ENCODE assay signal across 23 cellular contexts in genomic region chr3:14518432-14518802, GRCh38. TPM values are rescaled to one million over a fixed set of nuclear protein-coding genes. Genes with fewer than 3 reads are reported as not detected.
DNase-seq lines count a peak whose midpoint lies in the region; ATAC-seq and TF ChIP-seq lines count a peak whose summit lies in the region.
"Had no signal": no experiment of that assay in that cellular context is flagged by ENCODE, and none has a peak within 500 bp of the region (broad histone marks: within the 10 kb centered on the region; RNA-seq: fewer than 3 reads in every experiment).

No MANE protein-coding gene starts in this region.

- H3K27me3 Mint-ChIP-seq in chondrocyte (ENCODE audit: low read depth) (peaks cover 7% of the 10 kb centered on the region), MCF 10A (ENCODE audit: insufficient read depth, unreplicated experiment) (peaks cover 25% of the 10 kb centered on the region)

- no peaks in the 10 kb centered on the region for H3K36me3 ChIP-seq in HEK293 (ENCODE audit: control insufficient read depth in 2 of 2, insufficient read depth in 1 of 2, low read length in 2 of 2)
- H3K36me3 ChIP-seq: HAP-1 had no signal

- H3K9me3 ChIP-seq in HEK293 (ENCODE audit: control insufficient read depth, insufficient read depth, low read depth, low read length) = no peaks in the 10 kb centered on the region
- H3K9me3 ChIP-seq: HAP-1 had no signal

- intact Hi-C loops in cardiac septum (cut with DNase I) (no loop called here), left ventricle myocardium superior (cut with micrococcal nuclease) (no loop called here), sciatic nerve (cut with DNase I) (no loop called here), MCF 10A (cut with micrococcal nuclease) (no loop called here)

- no TSS peak for BruUV-seq in MCF 10A (replicated peaks; lab: Mats Ljungman, UMichigan)

- DNase-seq in cardiac septum (ENCODE audit: low spot score) = peak; percentile 46
- DNase-seq in left ventricle myocardium superior = no peak
- DNase-seq in chondrocyte (ENCODE audit: low spot score) = peak; percentile 76
- peak; percentile 41 for DNase-seq in sciatic nerve (ENCODE audit: low spot score)
- no peak for DNase-seq in MCF 10A (ENCODE audit: unreplicated experiment)
- DNase-seq: AML-193; C1 segment of cervical spinal cord; CD8-positive, alpha-beta T cell; GM23248; KBM-7; NCI-H1105; NCI-H2081; NCI-H2171 treated with DMSO at 0.1 percent for 48 hours; NCI-H524 treated with DMSO at 0.1 percent for 48 hours; NCI-H82; SHP77 treated with DMSO at 0.1 percent for 48 hours had no signal

- POLR2A ChIA-PET in HEK293 (lab: Yijun Ruan, JAX) (no interaction called here), MCF 10A (lab: Yijun Ruan, JAX) (no interaction called here)

- CTCF ChIA-PET in HEK293 (lab: Yijun Ruan, JAX) (interaction anchor here (0.7 to 2.3 kb wide), 3 partner anchors 10 to 315 kb away, joined by 3 to 7 read pairs (median 5); no protein-coding TSS in a partner anchor), MCF 10A (lab: Yijun Ruan, JAX) (interaction anchor here (0.6 to 3.4 kb wide), 4 partner anchors 10 to 402 kb away, joined by 3 to 27 read pairs (median 4); no protein-coding TSS in a partner anchor)

- H3K9me3 Mint-ChIP-seq in chondrocyte (ENCODE audit: low read depth) = no peaks in the 10 kb centered on the region
- H3K9me3 Mint-ChIP-seq in MCF 10A (ENCODE audit: unreplicated experiment) = no peaks in the 10 kb centered on the region
- H3K9me3 Mint-ChIP-seq: CD8-positive, alpha-beta T cell had no signal

- no peaks in the 10 kb centered on the region for H3K4me1 ChIP-seq in HEK293 (ENCODE audit: control insufficient read depth, insufficient read depth, low read length)
- H3K4me1 ChIP-seq: HAP-1 had no signal

- H3K27ac ChIP-seq in HEK293 (ENCODE audit: extremely low read depth, low read depth, low read length) = no peak overlapping the region
- H3K27ac ChIP-seq: GM23248, SK-N-MC had no signal

- H3K4me3 ChIP-seq in HEK293 (ENCODE audit: low read depth, low read length) = no peak overlapping the region
- H3K4me3 ChIP-seq: GM23248, HAP-1, SK-N-MC had no signal

- ATAC-seq in left ventricle myocardium superior (no peak), sciatic nerve (no peak), HG02973 (IDR thresholded peaks at IDR 0.05; ENCODE audit: unreplicated experiment) (no peak)
- ATAC-seq: CD8-positive, alpha-beta T cell had no signal

- TF ChIP-seq CTCF in HEK293 (tag by site-specific recombination; IDR thresholded peaks at IDR 0.05) (no peak), chondrocyte (IDR thresholded peaks at IDR 0.05) (no peak), MCF 10A (IDR thresholded peaks at IDR 0.05; ENCODE audit: unreplicated experiment) (no peak)

- H3K4me1 Mint-ChIP-seq in chondrocyte (ENCODE audit: low read depth) (no peaks in the 10 kb centered on the region), MCF 10A (ENCODE audit: insufficient read depth, unreplicated experiment) (no peaks in the 10 kb centered on the region)

- H3K27ac Mint-ChIP-seq in chondrocyte (ENCODE audit: unreplicated experiment) (no peak overlapping the region), MCF 10A (ENCODE audit: low read depth, unreplicated experiment) (no peak overlapping the region)
- H3K27ac Mint-ChIP-seq: CD8-positive, alpha-beta T cell had no signal

- H3K36me3 Mint-ChIP-seq in chondrocyte (ENCODE audit: low read depth) (no peaks in the 10 kb centered on the region), MCF 10A (ENCODE audit: insufficient read depth, unreplicated experiment) (no peaks in the 10 kb centered on the region)
- H3K36me3 Mint-ChIP-seq: CD8-positive, alpha-beta T cell had no signal

- H3K4me3 Mint-ChIP-seq in chondrocyte (ENCODE audit: unreplicated experiment) = no peak overlapping the region
- no peak overlapping the region for H3K4me3 Mint-ChIP-seq in MCF 10A (ENCODE audit: unreplicated experiment)
- H3K4me3 Mint-ChIP-seq: CD8-positive, alpha-beta T cell had no signal

TF ChIP-seq in HEK293, 187 proteins besides CTCF, POLR2A, EP300 and RAD21:
- TF ChIP-seq ZNF645 (tag by site-specific recombination; IDR thresholded peaks at IDR 0.05) (no peak), ZIC2 (tag by site-specific recombination; IDR thresholded peaks at IDR 0.05) (0 out of 2 replicates have a peak, but pooled peaks have one; percentile 7)

RNA-seq across cellular contexts. Expression of gene GRIP2, which starts 21.7 kb away (rescaled TPM):
- 67.8 TPM for total RNA-seq in cardiac septum
- 37.0 TPM for total RNA-seq in left ventricle myocardium superior
- total RNA-seq in chondrocyte = 0.20 to 0.63 TPM in 2 of 3 replicates, not detected in the other
- 2.3 TPM for total RNA-seq in sciatic nerve
- total RNA-seq in MCF 10A (2022) = not detected in 2 replicates
- total RNA-seq: A172; CD8-positive, alpha-beta T cell; HT1080; OCI-LY7 had no signal

Comparison
In these comparisons a context has a peak if more than half of its experiments do, and no peak if none do; other contexts are left out.
1. DNase-seq: peak in cardiac septum (single experiment), chondrocyte (single experiment) and sciatic nerve (single experiment); none in left ventricle myocardium superior (single experiment) and MCF 10A (single experiment).
2. RNA of gene GRIP2, which starts 21.7 kb away (total RNA-seq): 67.8 TPM in cardiac septum (single experiment) and 37.0 TPM in left ventricle myocardium superior (single experiment); 2.3 TPM in sciatic nerve (single experiment), 0.20 to 0.63 TPM in chondrocyte and not detected in MCF 10A; every median in the first group is over 10 times any median in the second.